ENCODE assay signal across 8 cellular contexts in genomic region chr22:30324008-30324730, GRCh38. TPM values are rescaled to one million over a fixed set of nuclear protein-coding genes. Genes with fewer than 3 reads are reported as not detected.
A peak's percentile ranks its signal among the peaks of the same experiment; 100 is the strongest.
DNase-seq lines count a peak whose midpoint lies in the region; ATAC-seq and TF ChIP-seq lines count a peak whose summit lies in the region.

No MANE protein-coding gene starts in this region.

- H3K9me3 ChIP-seq in A673 (ENCODE audit: low read depth, low read length, poor library complexity, severe bottlenecking) (no peaks in the 10 kb centered on the region), ascending aorta (no peaks in the 10 kb centered on the region), muscle layer of duodenum (ENCODE audit: control insufficient read depth in 1 of 2, low read length in 2 of 2) (no peaks in the 10 kb centered on the region)

- intact Hi-C loops in A673 (cut with micrococcal nuclease; ENCODE audit: unreplicated experiment) (no loop called here), ascending aorta (cut with DNase I) (loop anchor here (2.0 kb wide), 1 partner anchor 13 kb away; no protein-coding TSS in a partner anchor)

- DNase-seq in A673 (ENCODE audit: low spot score) (no peak), HCEC 1CT (peak; percentile 28), ascending aorta (ENCODE audit: low spot score in 2 of 2) (no peak), DMS 273 treated with DMSO at 0.1 percent for 48 hours (lab: John Stamatoyannopoulos, UW) (no peak)

- TF ChIP-seq CTCF in A673 (conservative IDR thresholded peaks at IDR 0.05; ENCODE audit: low read depth, low read length) (no peak), ascending aorta (IDR thresholded peaks at IDR 0.05) (no peak)

- H3K27ac ChIP-seq in A673 (ENCODE audit: low read depth, low read length, poor library complexity, severe bottlenecking) = no peak overlapping the region
- peak overlapping the region; percentile 94 to 95 for H3K27ac ChIP-seq in ascending aorta
- H3K27ac ChIP-seq in muscle layer of duodenum (ENCODE audit: low read length) = peak overlapping the region; percentile 80

- CTCF ChIA-PET in A673 (lab: Charles Lee) = no interaction called here

- H3K4me1 ChIP-seq in A673 (ENCODE audit: insufficient read depth, low read length, poor library complexity, severe bottlenecking) (peaks cover 23% of the 10 kb centered on the region), ascending aorta (peaks cover 22 to 63% of the 10 kb centered on the region in 2 donors), muscle layer of duodenum (ENCODE audit: control insufficient read depth in 1 of 2, insufficient read depth in 2 of 2, low read length in 2 of 2) (peaks cover 18 to 50% of the 10 kb centered on the region in 2 donors)

- H3K36me3 ChIP-seq in A673 (ENCODE audit: insufficient read depth, low read length, poor library complexity, severe bottlenecking) (no peaks in the 10 kb centered on the region), ascending aorta (peaks cover 0 to 10% of the 10 kb centered on the region in 2 donors), muscle layer of duodenum (ENCODE audit: control insufficient read depth in 1 of 2, insufficient read depth in 2 of 2, low read length in 2 of 2) (peaks cover 0 to 4% of the 10 kb centered on the region in 2 donors)

- BruUV-seq in A673 (replicated peaks; lab: Mats Ljungman, UMichigan) = TSS peak; percentile 12

- no peak for ATAC-seq in GM21515 (IDR thresholded peaks at IDR 0.05; ENCODE audit: unreplicated experiment)
- ATAC-seq in HG03196 (IDR thresholded peaks at IDR 0.05; ENCODE audit: unreplicated experiment) = no peak
- ATAC-seq in HG03457 (IDR thresholded peaks at IDR 0.05; ENCODE audit: unreplicated experiment) = no peak

- H3K27me3 ChIP-seq in A673 (replicated peaks; ENCODE audit: insufficient read depth, low read depth, low read length, poor library complexity) (no peaks in the 10 kb centered on the region), ascending aorta (no peaks in the 10 kb centered on the region), muscle layer of duodenum (ENCODE audit: low read depth, low read length) (no peaks in the 10 kb centered on the region)

- POLR2A ChIA-PET in A673 (lab: Charles Lee; ENCODE audit: low non-redundant PET) = no interaction called here

- H3K4me3 ChIP-seq in A673 (ENCODE audit: low read depth, low read length, poor library complexity, severe bottlenecking) (no peak overlapping the region), ascending aorta (peak overlapping the region; percentile 95 to 100), muscle layer of duodenum (ENCODE audit: low read depth in 1 of 2, low read length in 2 of 2) (peak overlapping the region; percentile 71 to 74)

RNA-seq across cellular contexts. Expression of gene TBC1D10A, which starts 2.6 kb away (rescaled TPM):
- total RNA-seq in A673 (2021) = 8.4 and 10.6 TPM in 2 replicates
- total RNA-seq in ascending aorta = 107 TPM

RNA-seq across cellular contexts. Expression of gene SF3A1, which starts 32.5 kb away (rescaled TPM):
- total RNA-seq in A673 (2021) (346 and 366 TPM in 2 replicates), ascending aorta (92.9 TPM)

RNA-seq across cellular contexts. Expression of gene CCDC157, which starts 32.6 kb away (rescaled TPM):
- total RNA-seq in A673 (2021) (5.7 and 6.0 TPM in 2 replicates), ascending aorta (7.0 TPM)

RNA-seq across cellular contexts. Expression of gene CASTOR1, which starts 34.9 kb away (rescaled TPM):
- total RNA-seq in A673 (2021) = 2.0 and 5.5 TPM in 2 replicates
- 55.9 TPM for total RNA-seq in ascending aorta

RNA-seq across cellular contexts. Expression of gene OSM, which starts 57.5 kb away (rescaled TPM):
- not detected in 2 replicates for total RNA-seq in A673 (2021)
- not detected for total RNA-seq in ascending aorta
